11 cellular contexts compared by ENCODE assay signal in the genomic region with DNA sequence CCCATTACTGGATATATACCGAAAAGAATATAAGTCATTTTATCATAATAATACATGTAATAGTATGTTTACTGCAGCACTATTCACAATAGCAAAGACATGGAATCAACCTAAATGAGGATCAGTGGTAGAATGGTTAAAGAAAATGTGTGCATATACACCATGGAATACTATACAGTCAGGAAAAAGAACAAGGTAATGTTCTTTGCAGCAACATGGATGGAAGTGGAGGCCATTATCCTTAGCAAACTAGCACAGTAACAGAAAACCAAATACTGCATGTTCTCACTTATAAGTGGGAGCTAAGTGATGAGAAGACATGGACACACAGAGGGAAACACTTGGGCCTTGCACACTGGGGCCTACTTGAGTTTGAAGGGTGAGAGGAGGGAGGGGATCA.
"Had no signal": no experiment of that assay in that cellular context is flagged by ENCODE, and none has a peak within 500 bp of the region (broad histone marks: within the 10 kb centered on the region; RNA-seq: fewer than 3 reads in every experiment).

No MANE protein-coding gene starts in this region.

- H3K36me3 ChIP-seq: HAP-1 had no signal

- ATAC-seq: GM23338, HCT116 had no signal

- H3K9me3 ChIP-seq: HAP-1 had no signal

- FAIRE-seq: H1, H54 had no signal

- H3K9ac ChIP-seq: GM23248 had no signal

- H2AFZ ChIP-seq: GM23248, GM23338 had no signal

- H3K4me2 ChIP-seq: GM23338 had no signal

- H3K27ac ChIP-seq: GM23248 had no signal

- H3K4me3 ChIP-seq: GM23248, GM23338, HAP-1 had no signal

- H3K4me1 ChIP-seq: HAP-1 had no signal

- DNase-seq: GM23248, GOT3, H7, H9, HCEC 1CT, HFFc6 had no signal
